ENCODE assay signal across 8 cellular contexts in the genomic region with DNA sequence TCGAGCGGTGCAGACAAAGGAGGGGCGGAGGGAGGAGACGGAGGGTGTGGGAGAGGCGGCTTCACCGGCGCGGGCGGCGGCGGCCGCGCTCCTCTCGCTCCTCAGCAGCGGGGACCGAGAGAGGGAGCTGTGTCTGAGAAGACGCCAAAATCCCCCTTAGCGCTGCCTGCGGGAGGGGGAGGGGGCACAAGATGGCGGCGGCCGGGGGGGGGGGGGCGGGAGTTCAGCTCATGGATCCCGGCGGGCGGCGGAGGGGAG. TPM values are rescaled to one million over a fixed set of nuclear protein-coding genes. Genes with fewer than 3 reads are reported as not detected.
DNase-seq lines count a peak whose midpoint lies in the region; ATAC-seq and TF ChIP-seq lines count a peak whose summit lies in the region.

No MANE protein-coding gene starts in this region.

- TF ChIP-seq CTCF in GM06990 (IDR thresholded peaks at IDR 0.05; ENCODE audit: insufficient read depth, low read length, poor library complexity, severe bottlenecking) (no peak), Loucy (conservative IDR thresholded peaks at IDR 0.05; ENCODE audit: low read length) (no peak), mammary epithelial cell (conservative IDR thresholded peaks at IDR 0.05 in 1 of 2, IDR thresholded peaks at IDR 0.05 in 1 of 2; ENCODE audit: extremely low read depth in 1 of 2, insufficient read depth in 1 of 2, low read depth in 1 of 2, low read length in 2 of 2) (no peak), lower lobe of right lung (IDR thresholded peaks at IDR 0.05) (no peak), type B pancreatic cell (conservative IDR thresholded peaks at IDR 0.05) (no peak)

- in situ Hi-C loops in mammary epithelial cell (cut with MboI; ENCODE audit: low sequenced_read_pairs in 2 of 2), result loop anchor here in 1 of 2 donors (10.0 kb wide), 1 partner anchor 136 kb away; a partner anchor contains a TSS

- peak; percentile 17 for ATAC-seq in GM21717 (IDR thresholded peaks at IDR 0.05; ENCODE audit: unreplicated experiment)
- peak; percentile 58 to 62 for ATAC-seq in lower lobe of right lung

- peaks cover 32% of the 10 kb centered on the region for H3K4me1 Mint-ChIP-seq in type B pancreatic cell (ENCODE audit: unreplicated experiment)

- peaks cover 32% of the 10 kb centered on the region for H3K36me3 Mint-ChIP-seq in type B pancreatic cell

- no peak for DNase-seq in GM06990 (ENCODE audit: extremely low read depth, insufficient read length)
- DNase-seq in mammary epithelial cell, result no peak
- no peak for DNase-seq in lower lobe of right lung
- DNase-seq in type B pancreatic cell (ENCODE audit: extremely low spot score, unreplicated experiment), result no peak
- no peak for DNase-seq in NCI-H748 treated with DMSO at 0.1 percent for 48 hours (lab: John Stamatoyannopoulos, UW)
- DNase-seq in LoVo (ENCODE audit: low spot score), result no peak

- peak overlapping the region; percentile 90 for H3K4me3 Mint-ChIP-seq in type B pancreatic cell

- BruUV-seq in mammary epithelial cell (replicated peaks; lab: Mats Ljungman, UMichigan), result no TSS peak

- H4K20me1 ChIP-seq in Loucy (ENCODE audit: insufficient read depth, low read length, poor library complexity, severe bottlenecking) (peaks cover 39% of the 10 kb centered on the region), mammary epithelial cell (ENCODE audit: insufficient read depth, low read length) (no peaks in the 10 kb centered on the region)

- H3K4me2 ChIP-seq in Loucy (ENCODE audit: low read depth, low read length, poor library complexity, severe bottlenecking), result no peak overlapping the region
- peak overlapping the region; percentile 77 for H3K4me2 ChIP-seq in mammary epithelial cell (ENCODE audit: insufficient read depth, low read depth, low read length)

- no CpG with 5 or more reads among the region's 27 CpGs for WGBS in mammary epithelial cell (ENCODE audit: low coverage, missing lambda C conversion rate)

- H3K4me3 ChIP-seq in GM06990 (replicated peaks; ENCODE audit: low read depth, low read length) (peak overlapping the region; percentile 85), Loucy (ENCODE audit: low read length, poor library complexity, severe bottlenecking) (peak overlapping the region; percentile 71), mammary epithelial cell (replicated peaks in 1 of 3; ENCODE audit: insufficient read depth in 1 of 3, low read depth in 2 of 3, low read length in 3 of 3) (peak overlapping the region; percentile 52 to 93 (median 80)), lower lobe of right lung (peak overlapping the region; percentile 64)

- H3K9ac ChIP-seq in Loucy (ENCODE audit: low read depth, low read length, poor library complexity, severe bottlenecking) (peak overlapping the region; percentile 41), mammary epithelial cell (ENCODE audit: insufficient read depth, low read length) (peak overlapping the region; percentile 49)

- H3K9me3 Mint-ChIP-seq in type B pancreatic cell, result no peaks in the 10 kb centered on the region

- H3K36me3 ChIP-seq in GM06990 (ENCODE audit: control insufficient read depth, insufficient read depth, low read length), result peaks cover 4% of the 10 kb centered on the region
- peaks cover 24% of the 10 kb centered on the region for H3K36me3 ChIP-seq in Loucy (ENCODE audit: insufficient read depth, low read length)
- peaks cover 28% of the 10 kb centered on the region for H3K36me3 ChIP-seq in mammary epithelial cell (ENCODE audit: insufficient read depth, low read length)
- H3K36me3 ChIP-seq in lower lobe of right lung, result peaks cover 41% of the 10 kb centered on the region

- H3K27me3 Mint-ChIP-seq in type B pancreatic cell, result peaks cover 3% of the 10 kb centered on the region

- intact Hi-C loops in mammary epithelial cell (cut with micrococcal nuclease), result loop anchor here (1.0 to 2.0 kb wide), 2 partner anchors 28 to 49 kb away; a partner anchor contains a TSS
- intact Hi-C loops in lower lobe of right lung (cut with DNase I), result no loop called here

- peak overlapping the region; percentile 98 for H3K27ac Mint-ChIP-seq in type B pancreatic cell

- no peaks in the 10 kb centered on the region for H3K27me3 ChIP-seq in GM06990 (replicated peaks; ENCODE audit: control insufficient read depth, insufficient read depth, low read length)
- H3K27me3 ChIP-seq in Loucy (ENCODE audit: insufficient read depth, low read length, poor library complexity, severe bottlenecking), result no peaks in the 10 kb centered on the region
- H3K27me3 ChIP-seq in mammary epithelial cell (ENCODE audit: insufficient read depth, low read length), result no peaks in the 10 kb centered on the region
- H3K27me3 ChIP-seq in lower lobe of right lung (ENCODE audit: low read depth), result no peaks in the 10 kb centered on the region

- H3K27ac ChIP-seq in mammary epithelial cell (ENCODE audit: insufficient read depth, low read depth, low read length) (peak overlapping the region; percentile 85), lower lobe of right lung (peak overlapping the region; percentile 99)

- H3K79me2 ChIP-seq in Loucy (ENCODE audit: insufficient read depth, low read length) (peaks cover 46% of the 10 kb centered on the region), mammary epithelial cell (ENCODE audit: insufficient read depth, low read length) (peaks cover 50% of the 10 kb centered on the region)

- dilution Hi-C loops in mammary epithelial cell (cut with HindIII; ENCODE audit: low sequenced_read_pairs), result no loop called here

- H3K4me1 ChIP-seq in Loucy (ENCODE audit: insufficient read depth, low read length, poor library complexity, severe bottlenecking), result peaks cover 32% of the 10 kb centered on the region
- H3K4me1 ChIP-seq in mammary epithelial cell (ENCODE audit: insufficient read depth, low read length), result peaks cover 20% of the 10 kb centered on the region
- H3K4me1 ChIP-seq in lower lobe of right lung, result peaks cover 42% of the 10 kb centered on the region

- H3K9me2 ChIP-seq in Loucy (replicated peaks; ENCODE audit: low read depth, low read length), result no peaks in the 10 kb centered on the region

- H3F3A ChIP-seq in Loucy (ENCODE audit: low read depth), result peaks cover 9% of the 10 kb centered on the region; the same call in 1 of the 2 replicates

- CTCF ChIA-PET in mammary epithelial cell (lab: Charles Lee; ENCODE audit: low non-redundant PET), result interaction anchor here (0.6 to 1.7 kb wide), 4 partner anchors 10 to 298 kb away, joined by 3 to 13 read pairs (median 6); no protein-coding TSS in a partner anchor

- H2AFZ ChIP-seq in Loucy (ENCODE audit: low read length) (no peak overlapping the region; the same call in 1 of the 2 replicates), mammary epithelial cell (ENCODE audit: low read depth, low read length) (peak overlapping the region; percentile 45)

- H3K9me3 ChIP-seq in Loucy (ENCODE audit: insufficient read depth, low read depth, low read length) (no peaks in the 10 kb centered on the region), mammary epithelial cell (replicated peaks; ENCODE audit: insufficient read depth, low read length) (no peaks in the 10 kb centered on the region), lower lobe of right lung (no peaks in the 10 kb centered on the region)

RNA-seq across cellular contexts. Expression of a gene that starts 0.3 kb away (rescaled TPM):
- 10 to 100 TPM; 34.0 to 63.2 TPM for total RNA-seq in mammary epithelial cell
- 20.4 TPM for polyA plus RNA-seq in mammary epithelial cell
- polyA minus RNA-seq in mammary epithelial cell, result 69.3 TPM
- 58.3 TPM for total RNA-seq in lower lobe of right lung
- 81.7 and 103 TPM in 2 replicates for total RNA-seq in type B pancreatic cell (ENCODE audit: low replicate concordance)

RNA-seq across cellular contexts. Expression of a gene that starts 27.4 kb away (rescaled TPM):
- total RNA-seq in mammary epithelial cell (10 to 100 TPM; 63.5 to 63.9 TPM), lower lobe of right lung (31.2 TPM), type B pancreatic cell (ENCODE audit: low replicate concordance) (36.2 and 40.8 TPM in 2 replicates)
- 71.9 TPM for polyA plus RNA-seq in mammary epithelial cell
- 14.3 TPM for polyA minus RNA-seq in mammary epithelial cell

RNA-seq across cellular contexts. Expression of a gene that starts 27.6 kb away (rescaled TPM):
- total RNA-seq in mammary epithelial cell (10 to 100 TPM in 1 of 2 donors, 1 to 10 TPM in 1; 7.2 to 10.8 TPM), lower lobe of right lung (4.7 TPM), type B pancreatic cell (ENCODE audit: low replicate concordance) (7.4 and 8.2 TPM in 2 replicates)
- 6.8 TPM for polyA plus RNA-seq in mammary epithelial cell
- 4.8 TPM for polyA minus RNA-seq in mammary epithelial cell
